Comparison of ENCODE assay signal across 9 cellular contexts in genomic region chr4:69881173-69881773, GRCh38. TPM values are rescaled to one million over a fixed set of nuclear protein-coding genes. Genes with fewer than 3 reads are reported as not detected.
DNase-seq lines count a peak whose midpoint lies in the region; ATAC-seq, FAIRE-seq and TF ChIP-seq lines count a peak whose summit lies in the region.
"Had no signal": no experiment of that assay in that cellular context is flagged by ENCODE, and none has a peak within 500 bp of the region (broad histone marks: within the 10 kb centered on the region; RNA-seq: fewer than 3 reads in every experiment).

No MANE protein-coding gene starts in this region.

- H3K36me3 ChIP-seq in SJCRH30 (no peaks in the 10 kb centered on the region), H1 (ENCODE audit: control insufficient read depth in 2 of 4, insufficient read depth in 4 of 4, low read length in 3 of 4) (no peaks in the 10 kb centered on the region)
- no peaks in the 10 kb centered on the region for H3K36me3 ChIP-seq in naive thymus-derived CD4-positive, alpha-beta T cell (ENCODE audit: control insufficient read depth in 2 of 3, insufficient read depth in 3 of 3, low read length in 3 of 3)

- no peak overlapping the region for H3K27ac Mint-ChIP-seq in naive thymus-derived CD4-positive, alpha-beta T cell

- H3K79me1 ChIP-seq in H1 (ENCODE audit: low read depth, low read length): no peaks in the 10 kb centered on the region

- H3K23ac ChIP-seq in H1 (ENCODE audit: insufficient read length): no peak overlapping the region

- no peak overlapping the region for H4K5ac ChIP-seq in H1 (ENCODE audit: insufficient read length, low read depth, low read length)

- no peak overlapping the region for H4K8ac ChIP-seq in H1 (ENCODE audit: extremely low read depth, insufficient read depth, low read length)

- H3K4me1 Mint-ChIP-seq in naive thymus-derived CD4-positive, alpha-beta T cell: no peaks in the 10 kb centered on the region

- no peak overlapping the region for H4K91ac ChIP-seq in H1 (replicated peaks; ENCODE audit: insufficient read length, low read length)

- H3K9me3 ChIP-seq in SJCRH30 (replicated peaks) (no peaks in the 10 kb centered on the region), H1 (ENCODE audit: insufficient read depth in 2 of 2, low read depth in 1 of 2, low read length in 1 of 2) (peaks cover 7 to 13% of the 10 kb centered on the region in 2 experiments; a peak in 3 of 4 replicates)
- H3K9me3 ChIP-seq in naive thymus-derived CD4-positive, alpha-beta T cell (ENCODE audit: control insufficient read depth in 2 of 3, low read length in 3 of 3): no peaks in the 10 kb centered on the region

- no peaks in the 10 kb centered on the region for H3K79me2 ChIP-seq in H1 (ENCODE audit: control insufficient read depth in 1 of 2, insufficient read depth in 2 of 2, low read length in 2 of 2)

- no peak overlapping the region for H3K4ac ChIP-seq in H1 (replicated peaks; ENCODE audit: insufficient read length, low read depth, low read length)

- H3K4me1 ChIP-seq in SJCRH30 (no peaks in the 10 kb centered on the region), H1 (replicated peaks in 1 of 4; ENCODE audit: control insufficient read depth in 3 of 4, insufficient read depth in 4 of 4, low read length in 3 of 4) (no peaks in the 10 kb centered on the region)
- H3K4me1 ChIP-seq in naive thymus-derived CD4-positive, alpha-beta T cell (ENCODE audit: control insufficient read depth in 2 of 2, insufficient read depth in 2 of 2, low read length in 2 of 2): no peaks in the 10 kb centered on the region

- H3K27me3 Mint-ChIP-seq in naive thymus-derived CD4-positive, alpha-beta T cell: peaks cover 0 to 8% (median 6%) of the 10 kb centered on the region in 5 donors

- ATAC-seq in activated CD4-positive, CD25-positive, alpha-beta regulatory T cell treated with anti-CD3 and anti-CD28 coated beads, Interleukin-2, amount 50 U/mL, for 24 hours: peak; percentile 36 to 46
- peak; percentile 75 for ATAC-seq in GM19468 (IDR thresholded peaks at IDR 0.05; ENCODE audit: extremely low read depth, unreplicated experiment)
- ATAC-seq in naive thymus-derived CD4-positive, alpha-beta T cell: peak; percentile 90

- no peak overlapping the region for H3K4me2 ChIP-seq in H1 (ENCODE audit: insufficient read depth in 1 of 2, low read depth in 2 of 2, low read length in 2 of 2)

- no peak for TF ChIP-seq EP300 in H1 (IDR thresholded peaks at IDR 0.05; ENCODE audit: borderline replicate concordance in 1 of 2, low read depth in 2 of 2, low read length in 2 of 2)

- no peaks in the 10 kb centered on the region for H3K23me2 ChIP-seq in H1 (ENCODE audit: low read depth, low read length)

- H3K9ac ChIP-seq in H1 (replicated peaks in 1 of 4; ENCODE audit: extremely low read depth in 1 of 4, low read depth in 3 of 4, low read length in 3 of 4): no peak overlapping the region

- H3K56ac ChIP-seq in H1 (replicated peaks; ENCODE audit: insufficient read length, low read depth, low read length): no peak overlapping the region

- H3K4me3 ChIP-seq in SJCRH30 (no peak overlapping the region), H1 (ENCODE audit: extremely low read depth in 1 of 4, insufficient read depth in 2 of 4, low read depth in 3 of 4, low read length in 4 of 4) (no peak overlapping the region)
- no peak overlapping the region for H3K4me3 ChIP-seq in naive thymus-derived CD4-positive, alpha-beta T cell (ENCODE audit: low read length)

- H2BK15ac ChIP-seq in H1 (ENCODE audit: low read length): no peak overlapping the region

- intact Hi-C loops in naive thymus-derived CD4-positive, alpha-beta T cell (cut with micrococcal nuclease): loop anchor here (1.0 to 10.0 kb wide), 8 partner anchors 58 to 1609 kb away; partner anchors contain the start of gene SULT1B1 (in 1 of the 2)

- no peak overlapping the region for H2BK20ac ChIP-seq in H1 (ENCODE audit: low read length)

- H2AFZ ChIP-seq in H1 (ENCODE audit: low read length): no peak overlapping the region

- peaks cover 0 to 4% (median 0%) of the 10 kb centered on the region in 5 donors for H3K36me3 Mint-ChIP-seq in naive thymus-derived CD4-positive, alpha-beta T cell

- POLR2A ChIA-PET in H1 (lab: Charles Lee; ENCODE audit: partially characterized antibody): no interaction called here
- POLR2A ChIA-PET in naive thymus-derived CD4-positive, alpha-beta T cell (lab: Charles Lee): interaction anchor here (1.1 kb wide), 2 partner anchors 121 to 122 kb away, joined by 3 to 5 read pairs; partner anchors contain the start of gene SULT1B1

- H3K27me3 ChIP-seq in SJCRH30 (no peaks in the 10 kb centered on the region), H1 (replicated peaks in 1 of 4; ENCODE audit: control insufficient read depth in 3 of 4, extremely low read depth in 1 of 4, insufficient read depth in 3 of 4, low read length in 3 of 4) (no peaks in the 10 kb centered on the region)
- H3K27me3 ChIP-seq in naive thymus-derived CD4-positive, alpha-beta T cell (ENCODE audit: control insufficient read depth in 2 of 2, insufficient read depth in 2 of 2, low read length in 2 of 2): no peaks in the 10 kb centered on the region

- no peak overlapping the region for H2AK5ac ChIP-seq in H1 (ENCODE audit: low read depth, low read length)

- H3K9me3 Mint-ChIP-seq in naive thymus-derived CD4-positive, alpha-beta T cell: peaks cover 0 to 6% (median 0%) of the 10 kb centered on the region in 11 donors

- no peak overlapping the region for H2BK5ac ChIP-seq in H1 (ENCODE audit: low read depth, low read length)

- peak; percentile 97 for TF ChIP-seq RAD21 in H1 (IDR thresholded peaks at IDR 0.05 in 1 of 2, conservative IDR thresholded peaks at IDR 0.05 in 1 of 2; ENCODE audit: low read depth in 2 of 2, low read length in 2 of 2)

- no peak overlapping the region for H2BK12ac ChIP-seq in H1 (ENCODE audit: low read depth, low read length)

- CTCF ChIA-PET in H1 (lab: Charles Lee; ENCODE audit: partially characterized antibody): interaction anchor here (0.6 to 4.1 kb wide), 33 partner anchors 10 to 440 kb away, joined by 3 to 25 read pairs (median 4); no protein-coding TSS in a partner anchor
- CTCF ChIA-PET in naive thymus-derived CD4-positive, alpha-beta T cell (lab: Charles Lee): interaction anchor here (0.7 to 4.4 kb wide), 17 partner anchors 12 to 1008 kb away, joined by 3 to 31 read pairs (median 5); no protein-coding TSS in a partner anchor

- no peak for DNase-seq in activated CD4-positive, CD25-positive, alpha-beta regulatory T cell (lab: John Stamatoyannopoulos, UW)
- DNase-seq in HS-5 (ENCODE audit: low read depth): peak; percentile 11
- DNase-seq in SJCRH30: peak; percentile 13 to 57
- no peak for DNase-seq in H1 (ENCODE audit: low read depth in 1 of 2, low spot score in 2 of 2)
- DNase-seq in naive thymus-derived CD4-positive, alpha-beta T cell: peak in 7 of 9 donors; percentile 25 to 62 (median 48)
- no peak for DNase-seq in HK-2 (ENCODE audit: unreplicated experiment)

- TF ChIP-seq POLR2A in H1 (IDR thresholded peaks at IDR 0.05; ENCODE audit: control extremely low read depth in 1 of 2, low read depth in 2 of 2, low read length in 2 of 2): no peak

- no peaks in the 10 kb centered on the region for H4K20me1 ChIP-seq in H1 (replicated peaks in 1 of 2; ENCODE audit: control insufficient read depth in 1 of 2, insufficient read depth in 2 of 2, low read length in 2 of 2)

- FAIRE-seq in H1 (lab: Jason Lieb, UNC): peak; percentile 52

- TF ChIP-seq CTCF in H1 (IDR thresholded peaks at IDR 0.05; ENCODE audit: control extremely low read depth in 1 of 3, insufficient read depth in 1 of 3, low read depth in 1 of 3, low read length in 3 of 3): peak in 2 of 3 experiments; percentile 74 to 85; a peak in 3 of 4 replicates

- H3K14ac ChIP-seq in H1 (ENCODE audit: insufficient read length): no peak overlapping the region

- H3K27ac ChIP-seq in SJCRH30 (no peak overlapping the region), H1 (ENCODE audit: low read depth, low read length) (no peak overlapping the region)
- no peak overlapping the region for H3K27ac ChIP-seq in naive thymus-derived CD4-positive, alpha-beta T cell (ENCODE audit: low read depth, low read length)

- H3K4me3 Mint-ChIP-seq in naive thymus-derived CD4-positive, alpha-beta T cell: no peak overlapping the region

- no peak overlapping the region for H2BK120ac ChIP-seq in H1 (replicated peaks; ENCODE audit: low read depth, low read length)

- no peak overlapping the region for H3K18ac ChIP-seq in H1 (ENCODE audit: extremely low read depth, low read length)

RNA-seq across cellular contexts. Expression of gene SULT1E1, which starts 21.3 kb away (rescaled TPM):
- not detected in 2 replicates for total RNA-seq in SJCRH30 (2014; rRNA removed; shearing (Covaris generic))
- total RNA-seq in H1 (2021; fragmentation: NEBNext Ultra II Directional; extraction: Animal tissue kit (Norgen Biotek cat#: 25700)): not detected in 2 replicates
- polyA plus RNA-seq in H1 (2011; rRNA removed): not detected in 2 replicates
- polyA plus RNA-seq in H1 (2011; cell fraction: cytosol; rRNA removed): not detected
- not detected for polyA plus RNA-seq in H1 (2011; cell fraction: nucleus; rRNA removed)
- not detected in 4 replicates for polyA plus RNA-seq in H1 (2012, experiment 1 of 2)
- not detected for polyA plus RNA-seq in H1 (2012, experiment 2 of 2)
- not detected for polyA plus RNA-seq in H1 (2013, experiment 1 of 2)
- 0.02 TPM for polyA plus RNA-seq in H1 (2013, experiment 2 of 2)
- not detected in 2 replicates for polyA minus RNA-seq in H1 (2011; rRNA and poly(A)+ RNA removed)
- polyA minus RNA-seq in H1 (2011; cell fraction: cytosol; rRNA and poly(A)+ RNA removed): not detected
- not detected for polyA minus RNA-seq in H1 (2011; cell fraction: nucleus; rRNA and poly(A)+ RNA removed)
- total RNA-seq in naive thymus-derived CD4-positive, alpha-beta T cell: not detected
- not detected for polyA plus RNA-seq in naive thymus-derived CD4-positive, alpha-beta T cell

RNA-seq across cellular contexts. Expression of gene CSN1S1, which starts 49.6 kb away (rescaled TPM):
- not detected in 2 replicates for total RNA-seq in SJCRH30 (2014; rRNA removed; shearing (Covaris generic))
- not detected in 2 replicates for total RNA-seq in H1 (2021; fragmentation: NEBNext Ultra II Directional; extraction: Animal tissue kit (Norgen Biotek cat#: 25700))
- not detected in 2 replicates for polyA plus RNA-seq in H1 (2011; rRNA removed)
- not detected for polyA plus RNA-seq in H1 (2011; cell fraction: cytosol; rRNA removed)
- polyA plus RNA-seq in H1 (2011; cell fraction: nucleus; rRNA removed): not detected
- not detected in 4 replicates for polyA plus RNA-seq in H1 (2012, experiment 1 of 2)
- not detected for polyA plus RNA-seq in H1 (2012, experiment 2 of 2)
- polyA plus RNA-seq in H1 (2013, experiment 1 of 2): not detected
- polyA plus RNA-seq in H1 (2013, experiment 2 of 2): not detected
- polyA minus RNA-seq in H1 (2011; rRNA and poly(A)+ RNA removed): not detected in 2 replicates
- not detected for polyA minus RNA-seq in H1 (2011; cell fraction: cytosol; rRNA and poly(A)+ RNA removed)
- not detected for polyA minus RNA-seq in H1 (2011; cell fraction: nucleus; rRNA and poly(A)+ RNA removed)
- total RNA-seq in naive thymus-derived CD4-positive, alpha-beta T cell: not detected
- polyA plus RNA-seq in naive thymus-derived CD4-positive, alpha-beta T cell: not detected
- total RNA-seq: urinary bladder had no signal

Comparison
In these comparisons a context has a peak if more than half of its experiments do, and no peak if none do; other contexts are left out.
1. DNase-seq: peak in HS-5 (single experiment), SJCRH30 (2 of 2) and naive thymus-derived CD4-positive, alpha-beta T cell (7 of 9); none in activated CD4-positive, CD25-positive, alpha-beta regulatory T cell (0 of 4), H1 (0 of 2) and HK-2 (single experiment).
2. Peak in every context shown above with its lines, with median percentiles within 50 percentile points of each other: ATAC-seq.